In the genomic region with DNA sequence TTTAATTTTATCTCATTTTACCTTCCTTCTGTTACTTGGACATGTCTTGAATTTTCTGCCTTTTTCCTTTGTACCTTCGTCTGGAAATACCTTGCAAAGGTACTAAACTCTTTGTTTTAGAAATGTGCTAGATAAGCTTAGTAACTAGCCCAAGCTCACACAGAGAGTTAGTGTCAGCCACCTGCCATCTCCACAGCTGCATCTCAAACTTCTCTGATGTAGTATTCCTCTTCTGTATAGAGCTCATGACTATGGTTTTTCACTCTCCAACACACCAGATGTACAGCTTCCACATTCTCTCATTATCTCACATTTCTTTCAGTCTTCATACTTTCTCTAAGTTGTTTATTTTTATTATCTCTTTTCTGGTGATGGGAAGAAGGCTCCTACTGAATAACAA, we compare ENCODE assay signal across 20 cellular contexts.
DNase-seq lines count a peak whose midpoint lies in the region; ATAC-seq and TF ChIP-seq lines count a peak whose summit lies in the region.
"Had no signal": no experiment of that assay in that cellular context is flagged by ENCODE, and none has a peak within 500 bp of the region (broad histone marks: within the 10 kb centered on the region; RNA-seq: fewer than 3 reads in every experiment).

No MANE protein-coding gene starts in this region.

- H3K18ac ChIP-seq in mesenchymal stem cell (ENCODE audit: low read depth in 1 of 2, low read length in 2 of 2), result no peak overlapping the region

- H3K4me1 ChIP-seq in mesenchymal stem cell (ENCODE audit: control insufficient read depth, insufficient read depth, low read depth, low read length), result no peaks in the 10 kb centered on the region

- no peaks in the 10 kb centered on the region for H3K9me3 ChIP-seq in mesenchymal stem cell (ENCODE audit: control insufficient read depth, low read length)

- H2AFZ ChIP-seq in mesenchymal stem cell (ENCODE audit: low read depth, low read length), result no peak overlapping the region
- H2AFZ ChIP-seq: GM23338 had no signal

- H2AK5ac ChIP-seq in mesenchymal stem cell (ENCODE audit: low read length, severe bottlenecking), result no peak overlapping the region

- H4K91ac ChIP-seq in mesenchymal stem cell (ENCODE audit: low read length), result no peak overlapping the region

- H2BK5ac ChIP-seq in mesenchymal stem cell (ENCODE audit: low read depth, low read length, poor library complexity, severe bottlenecking), result no peak overlapping the region

- no peaks in the 10 kb centered on the region for H3K36me3 ChIP-seq in mesenchymal stem cell (ENCODE audit: control insufficient read depth in 1 of 2, insufficient read depth in 2 of 2, low read depth in 1 of 2, low read length in 2 of 2)

- WGBS in mesenchymal stem cell, result no CpG with 5 or more reads among the region's 1 CpG

- H3K23ac ChIP-seq in mesenchymal stem cell (ENCODE audit: low read length in 2 of 2), result no peak overlapping the region

- TF ChIP-seq CTCF in choroid plexus epithelial cell (conservative IDR thresholded peaks at IDR 0.05; ENCODE audit: low read depth, low read length) (no peak), GM10248 (IDR thresholded peaks at IDR 0.05; ENCODE audit: control extremely low read depth, extremely low read depth, low read depth, missing control alignments) (no peak)

- H3K27me3 Mint-ChIP-seq in activated T-cell treated with anti-CD3 and anti-CD28 coated beads, Interleukin-2, amount 50 U/mL, for 72 hours (ENCODE audit: low read depth), result no peaks in the 10 kb centered on the region
- H3K27me3 Mint-ChIP-seq: B cell; CD4-positive, alpha-beta T cell; CD8-positive, alpha-beta memory T cell had no signal

- no peak overlapping the region for H2BK120ac ChIP-seq in mesenchymal stem cell (ENCODE audit: low read depth, low read length)

- H3K27ac ChIP-seq in mesenchymal stem cell (ENCODE audit: low read length, poor library complexity, severe bottlenecking), result no peak overlapping the region
- H3K27ac ChIP-seq: 22Rv1, BLaER1 had no signal

- no peak overlapping the region for H2BK15ac ChIP-seq in mesenchymal stem cell (ENCODE audit: low read depth, poor library complexity, severe bottlenecking)

- H4K8ac ChIP-seq in mesenchymal stem cell (ENCODE audit: low read length), result no peak overlapping the region

- no peak overlapping the region for H3K9ac ChIP-seq in mesenchymal stem cell (ENCODE audit: low read length)
- H3K9ac ChIP-seq: BLaER1 had no signal

- H3K14ac ChIP-seq in mesenchymal stem cell (ENCODE audit: low read length in 2 of 2), result no peak overlapping the region

- no peak overlapping the region for H3K4me3 Mint-ChIP-seq in activated T-cell treated with anti-CD3 and anti-CD28 coated beads, Interleukin-2, amount 50 U/mL, for 72 hours
- H3K4me3 Mint-ChIP-seq: B cell; CD14-positive monocyte; CD4-positive, alpha-beta T cell; CD8-positive, alpha-beta memory T cell; GM23338; H9 had no signal

- H3K4me3 ChIP-seq in choroid plexus epithelial cell (ENCODE audit: low read depth, low read length) (no peak overlapping the region), mesenchymal stem cell (ENCODE audit: insufficient read depth in 1 of 2, low read depth in 1 of 2, low read length in 2 of 2) (no peak overlapping the region)
- H3K4me3 ChIP-seq: BLaER1, GM23338 had no signal

- H3K36me3 Mint-ChIP-seq in activated T-cell treated with anti-CD3 and anti-CD28 coated beads, Interleukin-2, amount 50 U/mL, for 72 hours (ENCODE audit: insufficient read depth in 2 of 2), result no peaks in the 10 kb centered on the region
- H3K36me3 Mint-ChIP-seq: CD14-positive monocyte; CD8-positive, alpha-beta memory T cell had no signal

- H3K4ac ChIP-seq in mesenchymal stem cell (ENCODE audit: low read depth in 1 of 2, low read length in 2 of 2), result no peak overlapping the region

- POLR2A ChIA-PET in GM10248 (lab: Yijun Ruan, JAX), result no interaction called here

- H3K27me3 ChIP-seq in mesenchymal stem cell (ENCODE audit: control insufficient read depth in 1 of 2, insufficient read depth in 1 of 2, low read length in 2 of 2), result no peaks in the 10 kb centered on the region
- H3K27me3 ChIP-seq: BLaER1 had no signal

- H3K27ac Mint-ChIP-seq in activated T-cell treated with anti-CD3 and anti-CD28 coated beads, Interleukin-2, amount 50 U/mL, for 72 hours, result peak overlapping the region; percentile 38
- H3K27ac Mint-ChIP-seq: B cell; CD14-positive monocyte; CD4-positive, alpha-beta T cell; CD8-positive, alpha-beta memory T cell; GM23338; H9 had no signal

- no peaks in the 10 kb centered on the region for H3K79me1 ChIP-seq in mesenchymal stem cell (replicated peaks; ENCODE audit: low read length, poor library complexity, severe bottlenecking)

- H2BK12ac ChIP-seq in mesenchymal stem cell (ENCODE audit: low read length in 2 of 2), result no peak overlapping the region

- peaks cover 4 to 5% of the 10 kb centered on the region in 2 donors for H3K9me3 Mint-ChIP-seq in activated T-cell treated with anti-CD3 and anti-CD28 coated beads, Interleukin-2, amount 50 U/mL, for 72 hours
- H3K9me3 Mint-ChIP-seq: CD14-positive monocyte, GM23338, H9 had no signal

- H3K4me1 Mint-ChIP-seq in activated T-cell treated with anti-CD3 and anti-CD28 coated beads, Interleukin-2, amount 50 U/mL, for 72 hours (ENCODE audit: low read depth), result no peaks in the 10 kb centered on the region
- H3K4me1 Mint-ChIP-seq: B cell; CD14-positive monocyte; CD8-positive, alpha-beta memory T cell had no signal

- CTCF ChIA-PET in GM10248 (lab: Yijun Ruan, JAX), result interaction anchor here (1.1 kb wide), 1 partner anchor 10 kb away, joined by 4 read pairs; no protein-coding TSS in a partner anchor

- H3K4me2 ChIP-seq in mesenchymal stem cell (ENCODE audit: low read length, poor library complexity, severe bottlenecking), result no peak overlapping the region
- H3K4me2 ChIP-seq: BLaER1, GM23338 had no signal

- no peak for DNase-seq in activated T-cell treated with anti-CD3 and anti-CD28 coated beads, Interleukin-2, amount 50 U/mL, for 72 hours
- DNase-seq in activated T-cell treated with anti-CD3 and anti-CD28 coated beads for 4 hours, result no peak
- DNase-seq in choroid plexus epithelial cell (ENCODE audit: low read depth), result peak; percentile 33
- DNase-seq in mesenchymal stem cell, result peak; percentile 32
- DNase-seq in GM10248 (ENCODE audit: extremely low spot score), result no peak
- no peak for DNase-seq in NCI-H146 (lab: John Stamatoyannopoulos, UW)
- DNase-seq: CD4-positive, alpha-beta T cell; CD8-positive, alpha-beta memory T cell; DMS 273 treated with DMSO at 0.1 percent for 48 hours; DMS79; EL; GDM1; H9 had no signal

- ATAC-seq in activated T-cell treated with anti-CD3 and anti-CD28 coated beads, Interleukin-2, amount 50 U/mL, for 72 hours (replicated peaks in 1 of 2), result no peak
- ATAC-seq in GM19328 (IDR thresholded peaks at IDR 0.05; ENCODE audit: unreplicated experiment), result no peak
- ATAC-seq: GM23338, HCT116 had no signal

Comparison
In these comparisons a context has a peak if more than half of its experiments do, and no peak if none do; other contexts are left out.
1. DNase-seq: peak in choroid plexus epithelial cell (single experiment) and mesenchymal stem cell (single experiment); none in activated T-cell treated with anti-CD3 and anti-CD28 coated beads, Interleukin-2, amount 50 U/mL, for 72 hours (0 of 2), activated T-cell treated with anti-CD3 and anti-CD28 coated beads for 4 hours (single experiment), GM10248 (single experiment) and NCI-H146 (single experiment).